In genomic region chr6:24930386-24930785, GRCh38 we compare ENCODE assay signal across 10 cellular contexts. TPM values are rescaled to one million over a fixed set of nuclear protein-coding genes. Genes with fewer than 3 reads are reported as not detected.
DNase-seq lines count a peak whose midpoint lies in the region; ATAC-seq lines count a peak whose summit lies in the region.
"Had no signal": no experiment of that assay in that cellular context is flagged by ENCODE, and none has a peak within 500 bp of the region (broad histone marks: within the 10 kb centered on the region; RNA-seq: fewer than 3 reads in every experiment).

No MANE protein-coding gene starts in this region.

- 0 out of 22 replicates have a peak, but pooled peaks cover 0 to 5% (median 0%) of the 10 kb centered on the region in 11 experiments for H3K36me3 ChIP-seq in BLaER1 treated with 17β-estradiol and CSF1 and Interleukin-3, amounts not matched to agents 10 nM and 100 nM
- H3K36me3 ChIP-seq in ectodermal cell (ENCODE audit: control insufficient read depth, insufficient read depth, low read length): no peaks in the 10 kb centered on the region

- H3K4me1 Mint-ChIP-seq in IgD-negative memory B cell: peaks cover 26 to 44% (median 33%) of the 10 kb centered on the region in 3 donors
- peaks cover 32 to 72% (median 55%) of the 10 kb centered on the region in 4 donors for H3K4me1 Mint-ChIP-seq in naive thymus-derived CD8-positive, alpha-beta T cell

- H4K20me1 ChIP-seq in BLaER1 treated with 17β-estradiol and CSF1 and Interleukin-3, amounts not matched to agents 10 nM and 100 nM: no peaks in the 10 kb centered on the region; a peak in 1 of 22 replicates

- peak overlapping the region; percentile 68 to 92 (median 82) for H3K4me2 ChIP-seq in BLaER1 treated with 17β-estradiol and CSF1 and Interleukin-3, amounts not matched to agents 10 nM and 100 nM

- H3K9ac ChIP-seq in BLaER1 treated with 17β-estradiol and CSF1 and Interleukin-3, amounts not matched to agents 10 nM and 100 nM: no peak overlapping the region

- DNase-seq in naive thymus-derived CD8-positive, alpha-beta T cell: no peak
- DNase-seq in NCI-H2196 (lab: John Stamatoyannopoulos, UW; ENCODE audit: unreplicated experiment): no peak
- DNase-seq: GDM1, NCI-H1092 treated with DMSO at 0.1 percent for 48 hours had no signal

- H3K9me3 ChIP-seq in BLaER1 treated with 17β-estradiol and CSF1 and Interleukin-3, amounts not matched to agents 10 nM and 100 nM (replicated peaks in 1 of 11): no peaks in the 10 kb centered on the region
- no peaks in the 10 kb centered on the region for H3K9me3 ChIP-seq in ectodermal cell (ENCODE audit: control insufficient read depth, low read length)

- 77 to 87% methylated on average over 1 of the region's 1 CpG for WGBS in ectodermal cell, 2 experiments

- H3K36me3 Mint-ChIP-seq in IgD-negative memory B cell: peaks cover 31% of the 10 kb centered on the region
- peaks cover 65 to 88% (median 73%) of the 10 kb centered on the region in 3 donors for H3K36me3 Mint-ChIP-seq in naive thymus-derived CD8-positive, alpha-beta T cell

- peaks cover 2% of the 10 kb centered on the region for H3K27me3 Mint-ChIP-seq in IgD-negative memory B cell
- no peaks in the 10 kb centered on the region for H3K27me3 Mint-ChIP-seq in naive thymus-derived CD8-positive, alpha-beta T cell

- peak overlapping the region in 8 of 11 experiments; percentile 78 to 89 (median 80); a peak in 16 of 22 replicates for H3K27ac ChIP-seq in BLaER1 treated with 17β-estradiol and CSF1 and Interleukin-3, amounts not matched to agents 10 nM and 100 nM
- peak overlapping the region; percentile 33 for H3K27ac ChIP-seq in ectodermal cell (ENCODE audit: insufficient read depth, low read depth, low read length, poor library complexity, severe bottlenecking)

- POLR2A ChIA-PET in naive thymus-derived CD8-positive, alpha-beta T cell (lab: Charles Lee): interaction anchor here (11.4 to 18.7 kb wide), 3 partner anchors 14 to 59 kb away, joined by 289 to 1085 read pairs (median 446); no protein-coding TSS in a partner anchor

- H3K27ac Mint-ChIP-seq in IgD-negative memory B cell: peak overlapping the region in 1 of 3 donors; percentile 98
- peak overlapping the region; percentile 83 to 98 (median 95) for H3K27ac Mint-ChIP-seq in naive thymus-derived CD8-positive, alpha-beta T cell

- H3K9me3 Mint-ChIP-seq in IgD-negative memory B cell: peaks cover 0 to 2% (median 0%) of the 10 kb centered on the region in 3 donors
- peaks cover 0 to 10% (median 3%) of the 10 kb centered on the region in 9 donors for H3K9me3 Mint-ChIP-seq in naive thymus-derived CD8-positive, alpha-beta T cell

- ATAC-seq in naive thymus-derived CD8-positive, alpha-beta T cell: no peak
- ATAC-seq in HG02642 (IDR thresholded peaks at IDR 0.05; ENCODE audit: poor library complexity, unreplicated experiment) (no peak), GM19395 (IDR thresholded peaks at IDR 0.05; ENCODE audit: unreplicated experiment) (no peak), HG02571 (IDR thresholded peaks at IDR 0.05; ENCODE audit: unreplicated experiment) (no peak)

- no peaks in the 10 kb centered on the region for H3K27me3 ChIP-seq in BLaER1 treated with 17β-estradiol and CSF1 and Interleukin-3, amounts not matched to agents 10 nM and 100 nM
- H3K27me3 ChIP-seq in ectodermal cell (ENCODE audit: control insufficient read depth, insufficient read depth, low read length, poor library complexity, severe bottlenecking): no peaks in the 10 kb centered on the region

- peak overlapping the region in 2 of 10 experiments; percentile 30 to 67; a peak in 4 of 20 replicates for H3K4me3 ChIP-seq in BLaER1 treated with 17β-estradiol and CSF1 and Interleukin-3, amounts not matched to agents 10 nM and 100 nM
- H3K4me3 ChIP-seq in ectodermal cell (ENCODE audit: insufficient read depth, low read depth, low read length): no peak overlapping the region

- peaks cover 76 to 94% (median 81%) of the 10 kb centered on the region in 10 experiments for H3K4me1 ChIP-seq in BLaER1 treated with 17β-estradiol and CSF1 and Interleukin-3, amounts not matched to agents 10 nM and 100 nM
- peaks cover 24% of the 10 kb centered on the region for H3K4me1 ChIP-seq in ectodermal cell (ENCODE audit: control insufficient read depth, insufficient read depth, low read length)

- H3K4me3 Mint-ChIP-seq in IgD-negative memory B cell: peak overlapping the region; percentile 99 to 100 (median 99)
- H3K4me3 Mint-ChIP-seq in naive thymus-derived CD8-positive, alpha-beta T cell: peak overlapping the region; percentile 81 to 99 (median 98)

RNA-seq across cellular contexts. Expression of gene RIPOR2, which starts 5.4 kb away (rescaled TPM):
- 561 TPM for polyA plus RNA-seq in IgD-negative memory B cell
- polyA plus RNA-seq in ectodermal cell (2013, experiment 1 of 4): 10.3 TPM
- polyA plus RNA-seq in ectodermal cell (2013, experiment 2 of 4): 5.3 TPM
- 5.3 TPM for polyA plus RNA-seq in ectodermal cell (2013, experiment 3 of 4)
- 6.4 TPM for polyA plus RNA-seq in ectodermal cell (2013, experiment 4 of 4)
- total RNA-seq in naive thymus-derived CD8-positive, alpha-beta T cell: 100 to 1,000 TPM; 511 to 531 TPM
- 100 to 1,000 TPM; 413 to 542 (median 468) TPM for polyA plus RNA-seq in naive thymus-derived CD8-positive, alpha-beta T cell
